9 cellular contexts compared by ENCODE assay signal in the genomic region with DNA sequence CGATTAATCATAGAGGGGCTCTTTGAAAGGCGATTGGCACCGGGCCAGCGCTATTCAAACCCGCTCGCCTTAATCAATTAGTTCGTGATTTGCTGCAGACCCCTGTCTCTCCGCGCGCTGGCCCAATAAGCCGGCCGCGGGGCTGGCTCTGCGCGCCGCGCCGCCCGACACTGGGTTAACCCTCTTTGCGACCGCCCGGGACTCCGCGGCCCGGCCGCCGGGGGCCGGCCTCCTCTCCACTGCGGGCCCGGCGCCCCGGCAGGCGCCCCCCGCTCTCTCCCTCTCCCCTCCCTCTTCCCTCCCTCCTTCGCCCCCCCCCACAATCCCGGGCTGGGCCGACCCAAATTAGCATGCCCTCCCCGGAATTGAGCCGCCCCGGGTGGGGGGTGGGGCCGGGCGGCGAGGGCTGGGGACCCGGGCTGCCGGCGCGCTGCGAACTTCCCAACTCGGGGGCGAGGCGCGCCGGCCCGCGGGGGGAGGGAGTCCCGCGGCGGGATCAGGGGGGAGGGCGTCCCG. TPM values are rescaled to one million over a fixed set of nuclear protein-coding genes. Genes with fewer than 3 reads are reported as not detected.
DNase-seq lines count a peak whose midpoint lies in the region; ATAC-seq and TF ChIP-seq lines count a peak whose summit lies in the region.
"Had no signal": no experiment of that assay in that cellular context is flagged by ENCODE, and none has a peak within 500 bp of the region (broad histone marks: within the 10 kb centered on the region; RNA-seq: fewer than 3 reads in every experiment).

No MANE protein-coding gene starts in this region.

- H3K4me1 Mint-ChIP-seq in stimulated activated naive CD8-positive, alpha-beta T cell treated with anti-CD3 and anti-CD28 coated beads, Interleukin-15, amount 100 ng/mL, for 72 hours: peaks cover 24% of the 10 kb centered on the region

- intact Hi-C loops in ovary (cut with DNase I): loop anchor here in 1 of 4 donors (10.0 kb wide), 1 partner anchor 93 kb away; no protein-coding TSS in a partner anchor

- no peaks in the 10 kb centered on the region for H3K9me3 ChIP-seq in ovary

- no peak for TF ChIP-seq EP300 in ovary (IDR thresholded peaks at IDR 0.05)

- peaks cover 89% of the 10 kb centered on the region for H3K27me3 Mint-ChIP-seq in stimulated activated naive CD8-positive, alpha-beta T cell treated with anti-CD3 and anti-CD28 coated beads, Interleukin-15, amount 100 ng/mL, for 72 hours

- H3K4me3 Mint-ChIP-seq in stimulated activated naive CD8-positive, alpha-beta T cell treated with anti-CD3 and anti-CD28 coated beads, Interleukin-15, amount 100 ng/mL, for 72 hours: no peak overlapping the region

- 0 to 1% (median 1%) methylated on average over 32 to 59 of the region's 60 CpGs for WGBS in ovary, 3 donors

- ATAC-seq in HG03045 (IDR thresholded peaks at IDR 0.05; ENCODE audit: unreplicated experiment) (no peak), GM19035 (IDR thresholded peaks at IDR 0.05; ENCODE audit: unreplicated experiment) (no peak), GM19452 (IDR thresholded peaks at IDR 0.05; ENCODE audit: unreplicated experiment) (no peak)
- ATAC-seq in stimulated activated naive CD8-positive, alpha-beta T cell treated with anti-CD3 and anti-CD28 coated beads, Interleukin-15, amount 100 ng/mL, for 72 hours: no peak

- H3K36me3 ChIP-seq in ovary: no peaks in the 10 kb centered on the region

- TF ChIP-seq POLR2A in ovary (IDR thresholded peaks at IDR 0.05): no peak

- H3K27ac ChIP-seq in ovary: peak overlapping the region; percentile 60 to 80

- H3K27me3 ChIP-seq in ovary: no peaks in the 10 kb centered on the region

- H3K4me3 ChIP-seq in foreskin fibroblast (ENCODE audit: low read depth in 1 of 2, low read length in 2 of 2): peak overlapping the region; percentile 75 to 92
- peak overlapping the region; percentile 62 for H3K4me3 ChIP-seq in ovary

- H3K27ac Mint-ChIP-seq in stimulated activated naive CD8-positive, alpha-beta T cell treated with anti-CD3 and anti-CD28 coated beads, Interleukin-15, amount 100 ng/mL, for 72 hours: no peak overlapping the region

- peaks cover 2% of the 10 kb centered on the region for H3K4me1 ChIP-seq in ovary (ENCODE audit: insufficient read depth)

- H3K9me3 Mint-ChIP-seq in stimulated activated naive CD8-positive, alpha-beta T cell treated with anti-CD3 and anti-CD28 coated beads, Interleukin-15, amount 100 ng/mL, for 72 hours: peaks cover 0 to 6% of the 10 kb centered on the region in 2 donors

- peak; percentile 90 for DNase-seq in ELF-1 (ENCODE audit: low read depth, low spot score)
- peak; percentile 92 for DNase-seq in NCI-H748 (lab: John Stamatoyannopoulos, UW; ENCODE audit: unreplicated experiment)
- peak; percentile 74 to 87 for DNase-seq in foreskin fibroblast
- DNase-seq in ovary: peak; percentile 67 to 89 (median 72)
- no peak for DNase-seq in stimulated activated naive CD8-positive, alpha-beta T cell treated with anti-CD3 and anti-CD28 coated beads, Interleukin-15, amount 100 ng/mL, for 72 hours

- no peak for TF ChIP-seq CTCF in foreskin fibroblast (IDR thresholded peaks at IDR 0.05; ENCODE audit: low read depth, low read length)
- TF ChIP-seq CTCF in ovary (IDR thresholded peaks at IDR 0.05): no peak

RNA-seq across cellular contexts. Expression of gene SALL1, which starts 0.4 kb away (rescaled TPM):
- total RNA-seq in ovary: 10 to 100 TPM in 2 of 7 donors, 1 to 10 TPM in 5; 3.0 to 20.7 (median 6.7) TPM
- 1 to 10 TPM; 1.7 to 4.0 TPM for polyA plus RNA-seq in ovary
- total RNA-seq: dermis microvascular lymphatic vessel endothelial cell had no signal

Comparison
In these comparisons a context has a peak if more than half of its experiments do, and no peak if none do; other contexts are left out.
1. DNase-seq: peak in ELF-1 (single experiment), NCI-H748 (single experiment), foreskin fibroblast (2 of 2) and ovary (5 of 5); none in stimulated activated naive CD8-positive, alpha-beta T cell treated with anti-CD3 and anti-CD28 coated beads, Interleukin-15, amount 100 ng/mL, for 72 hours (0 of 2).